Comparison of ENCODE assay signal across 1 cellular context in the genomic region with DNA sequence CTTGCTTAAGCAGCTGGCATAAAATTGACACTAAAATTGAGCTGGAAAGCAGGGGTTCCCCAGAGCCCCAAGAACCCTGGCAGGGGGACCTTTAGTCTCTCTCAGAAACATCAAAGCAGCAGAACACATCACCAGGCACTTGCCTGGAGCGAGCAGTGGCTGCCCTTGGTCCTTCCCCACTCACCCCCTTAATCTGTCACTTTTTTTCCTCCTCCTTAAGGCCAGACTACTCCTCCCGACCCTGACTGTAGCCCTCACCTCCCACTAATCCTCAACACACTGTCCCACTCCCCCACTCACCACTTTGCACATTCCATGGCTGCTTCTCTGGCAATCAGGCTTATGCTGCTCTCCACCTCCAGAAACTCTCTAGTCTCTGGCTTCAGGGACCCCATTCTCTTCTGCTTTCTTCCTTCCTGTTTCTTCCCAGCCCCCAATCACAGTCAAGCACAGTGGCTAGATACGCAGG.
TF ChIP-seq lines count a peak whose summit lies in the region.

No MANE protein-coding gene starts in this region.

TF ChIP-seq in HepG2, 621 proteins besides CTCF, POLR2A, EP300 and RAD21 (continued from another document):
- TF ChIP-seq, protein P1, sequence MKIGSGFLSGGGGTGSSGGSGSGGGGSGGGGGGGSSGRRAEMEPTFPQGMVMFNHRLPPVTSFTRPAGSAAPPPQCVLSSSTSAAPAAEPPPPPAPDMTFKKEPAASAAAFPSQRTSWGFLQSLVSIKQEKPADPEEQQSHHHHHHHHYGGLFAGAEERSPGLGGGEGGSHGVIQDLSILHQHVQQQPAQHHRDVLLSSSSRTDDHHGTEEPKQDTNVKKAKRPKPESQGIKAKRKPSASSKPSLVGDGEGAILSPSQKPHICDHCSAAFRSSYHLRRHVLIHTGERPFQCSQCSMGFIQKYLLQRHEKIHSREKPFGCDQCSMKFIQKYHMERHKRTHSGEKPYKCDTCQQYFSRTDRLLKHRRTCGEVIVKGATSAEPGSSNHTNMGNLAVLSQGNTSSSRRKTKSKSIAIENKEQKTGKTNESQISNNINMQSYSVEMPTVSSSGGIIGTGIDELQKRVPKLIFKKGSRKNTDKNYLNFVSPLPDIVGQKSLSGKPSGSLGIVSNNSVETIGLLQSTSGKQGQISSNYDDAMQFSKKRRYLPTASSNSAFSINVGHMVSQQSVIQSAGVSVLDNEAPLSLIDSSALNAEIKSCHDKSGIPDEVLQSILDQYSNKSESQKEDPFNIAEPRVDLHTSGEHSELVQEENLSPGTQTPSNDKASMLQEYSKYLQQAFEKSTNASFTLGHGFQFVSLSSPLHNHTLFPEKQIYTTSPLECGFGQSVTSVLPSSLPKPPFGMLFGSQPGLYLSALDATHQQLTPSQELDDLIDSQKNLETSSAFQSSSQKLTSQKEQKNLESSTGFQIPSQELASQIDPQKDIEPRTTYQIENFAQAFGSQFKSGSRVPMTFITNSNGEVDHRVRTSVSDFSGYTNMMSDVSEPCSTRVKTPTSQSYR (CRISPR knock-in tag; IDR thresholded peaks at IDR 0.05; ENCODE audit: borderline replicate concordance), result no peak
- no peak for TF ChIP-seq KLF12 (CRISPR knock-in tag; IDR thresholded peaks at IDR 0.05; ENCODE audit: borderline replicate concordance)
- TF ChIP-seq NONO (IDR thresholded peaks at IDR 0.05), result no peak
- TF ChIP-seq NONO (CRISPR knock-in tag; conservative IDR thresholded peaks at IDR 0.05), result 0 out of 2 replicates have a peak, but pooled peaks have one; percentile 10
- TF ChIP-seq GABPB1 (CRISPR knock-in tag; IDR thresholded peaks at IDR 0.05), result no peak
- TF ChIP-seq SP4 (CRISPR knock-in tag; IDR thresholded peaks at IDR 0.05), result 0 out of 2 replicates have a peak, but pooled peaks have one; percentile 4
- TF ChIP-seq, protein P2, sequence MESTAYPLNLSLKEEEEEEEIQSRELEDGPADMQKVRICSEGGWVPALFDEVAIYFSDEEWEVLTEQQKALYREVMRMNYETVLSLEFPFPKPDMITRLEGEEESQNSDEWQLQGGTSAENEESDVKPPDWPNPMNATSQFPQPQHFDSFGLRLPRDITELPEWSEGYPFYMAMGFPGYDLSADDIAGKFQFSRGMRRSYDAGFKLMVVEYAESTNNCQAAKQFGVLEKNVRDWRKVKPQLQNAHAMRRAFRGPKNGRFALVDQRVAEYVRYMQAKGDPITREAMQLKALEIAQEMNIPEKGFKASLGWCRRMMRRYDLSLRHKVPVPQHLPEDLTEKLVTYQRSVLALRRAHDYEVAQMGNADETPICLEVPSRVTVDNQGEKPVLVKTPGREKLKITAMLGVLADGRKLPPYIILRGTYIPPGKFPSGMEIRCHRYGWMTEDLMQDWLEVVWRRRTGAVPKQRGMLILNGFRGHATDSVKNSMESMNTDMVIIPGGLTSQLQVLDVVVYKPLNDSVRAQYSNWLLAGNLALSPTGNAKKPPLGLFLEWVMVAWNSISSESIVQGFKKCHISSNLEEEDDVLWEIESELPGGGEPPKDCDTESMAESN (CRISPR knock-in tag; conservative IDR thresholded peaks at IDR 0.05), result 0 out of 2 replicates have a peak, but pooled peaks have one; percentile 1
- TF ChIP-seq SP1 (IDR thresholded peaks at IDR 0.05), result no peak
- no peak for TF ChIP-seq SP1 (CRISPR knock-in tag; IDR thresholded peaks at IDR 0.05)
- no peak for TF ChIP-seq ZNF891 (CRISPR knock-in tag; IDR thresholded peaks at IDR 0.05)
- TF ChIP-seq PITX1 (CRISPR knock-in tag; IDR thresholded peaks at IDR 0.05), result no peak
- peak; percentile 17; the same call in 1 of the 2 replicates for TF ChIP-seq SNAPC2 (CRISPR knock-in tag; IDR thresholded peaks at IDR 0.05)
- no peak; the same call in 1 of the 2 replicates for TF ChIP-seq ZNF225 (CRISPR knock-in tag; IDR thresholded peaks at IDR 0.05)
- TF ChIP-seq, protein P3, sequence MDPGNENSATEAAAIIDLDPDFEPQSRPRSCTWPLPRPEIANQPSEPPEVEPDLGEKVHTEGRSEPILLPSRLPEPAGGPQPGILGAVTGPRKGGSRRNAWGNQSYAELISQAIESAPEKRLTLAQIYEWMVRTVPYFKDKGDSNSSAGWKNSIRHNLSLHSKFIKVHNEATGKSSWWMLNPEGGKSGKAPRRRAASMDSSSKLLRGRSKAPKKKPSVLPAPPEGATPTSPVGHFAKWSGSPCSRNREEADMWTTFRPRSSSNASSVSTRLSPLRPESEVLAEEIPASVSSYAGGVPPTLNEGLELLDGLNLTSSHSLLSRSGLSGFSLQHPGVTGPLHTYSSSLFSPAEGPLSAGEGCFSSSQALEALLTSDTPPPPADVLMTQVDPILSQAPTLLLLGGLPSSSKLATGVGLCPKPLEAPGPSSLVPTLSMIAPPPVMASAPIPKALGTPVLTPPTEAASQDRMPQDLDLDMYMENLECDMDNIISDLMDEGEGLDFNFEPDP (CRISPR knock-in tag; conservative IDR thresholded peaks at IDR 0.05), result 0 out of 2 replicates have a peak, but pooled peaks have one; percentile 32
- no peak for TF ChIP-seq CHD2 (IDR thresholded peaks at IDR 0.05; ENCODE audit: low read depth, low read length)
- no peak for TF ChIP-seq ISL2 (CRISPR knock-in tag; IDR thresholded peaks at IDR 0.05)
- 0 out of 2 replicates have a peak, but pooled peaks have one; percentile 3 for TF ChIP-seq ZNF430 (CRISPR knock-in tag; IDR thresholded peaks at IDR 0.05)
- TF ChIP-seq BRCA1 (CRISPR knock-in tag; IDR thresholded peaks at IDR 0.05), result no peak
- 0 out of 2 replicates have a peak, but pooled peaks have one; percentile 60 for TF ChIP-seq ZKSCAN5 (CRISPR knock-in tag; IDR thresholded peaks at IDR 0.05)
- TF ChIP-seq ZBTB38 (CRISPR knock-in tag; IDR thresholded peaks at IDR 0.05), result no peak
- TF ChIP-seq ZNF180 (CRISPR knock-in tag; IDR thresholded peaks at IDR 0.05; ENCODE audit: borderline replicate concordance, low read depth), result 0 out of 2 replicates have a peak, but pooled peaks have one; percentile 33
- TF ChIP-seq ZNF709 (CRISPR knock-in tag; IDR thresholded peaks at IDR 0.05), result no peak
- TF ChIP-seq ETV6 (CRISPR knock-in tag; conservative IDR thresholded peaks at IDR 0.05), result 0 out of 2 replicates have a peak, but pooled peaks have one; percentile 0
- no peak for TF ChIP-seq SPEN (CRISPR knock-in tag; IDR thresholded peaks at IDR 0.05; ENCODE audit: low read depth)
- 0 out of 2 replicates have a peak, but pooled peaks have one; percentile 6 for TF ChIP-seq WIZ (CRISPR knock-in tag; IDR thresholded peaks at IDR 0.05)
- no peak for TF ChIP-seq ZKSCAN8 (CRISPR knock-in tag; IDR thresholded peaks at IDR 0.05; ENCODE audit: borderline replicate concordance)
- TF ChIP-seq, protein P4, sequence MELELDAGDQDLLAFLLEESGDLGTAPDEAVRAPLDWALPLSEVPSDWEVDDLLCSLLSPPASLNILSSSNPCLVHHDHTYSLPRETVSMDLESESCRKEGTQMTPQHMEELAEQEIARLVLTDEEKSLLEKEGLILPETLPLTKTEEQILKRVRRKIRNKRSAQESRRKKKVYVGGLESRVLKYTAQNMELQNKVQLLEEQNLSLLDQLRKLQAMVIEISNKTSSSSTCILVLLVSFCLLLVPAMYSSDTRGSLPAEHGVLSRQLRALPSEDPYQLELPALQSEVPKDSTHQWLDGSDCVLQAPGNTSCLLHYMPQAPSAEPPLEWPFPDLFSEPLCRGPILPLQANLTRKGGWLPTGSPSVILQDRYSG (CRISPR knock-in tag; IDR thresholded peaks at IDR 0.05), result 0 out of 2 replicates have a peak, but pooled peaks have one; percentile 13
- TF ChIP-seq ARNT2 (CRISPR knock-in tag; IDR thresholded peaks at IDR 0.05; ENCODE audit: low read depth), result 0 out of 2 replicates have a peak, but pooled peaks have one; percentile 4
